In the genomic region with DNA sequence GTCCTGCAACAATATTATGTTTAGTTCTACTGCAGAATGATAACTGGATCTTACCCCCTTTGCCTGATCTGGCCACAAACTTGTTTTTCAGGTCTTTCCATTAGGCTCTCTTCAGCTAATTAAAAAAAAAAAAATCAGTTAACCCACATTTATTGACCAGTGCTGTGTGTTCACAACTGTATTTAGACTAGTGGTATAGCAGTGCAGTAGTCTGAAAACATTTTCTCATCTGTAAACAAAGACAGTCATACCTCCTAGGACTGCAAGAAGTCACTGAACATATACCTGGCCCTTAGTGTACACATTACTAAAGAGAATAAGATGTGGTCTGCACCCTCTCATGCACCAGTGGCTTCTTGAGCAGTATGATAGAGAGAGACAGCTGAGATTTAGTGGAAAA, we compare ENCODE assay signal across 28 cellular contexts. TPM values are rescaled to one million over a fixed set of nuclear protein-coding genes. Genes with fewer than 3 reads are reported as not detected.
DNase-seq lines count a peak whose midpoint lies in the region; ATAC-seq and TF ChIP-seq lines count a peak whose summit lies in the region.
"Had no signal": no experiment of that assay in that cellular context is flagged by ENCODE, and none has a peak within 500 bp of the region (broad histone marks: within the 10 kb centered on the region; RNA-seq: fewer than 3 reads in every experiment).

No MANE protein-coding gene starts in this region.

- H3K27me3 Mint-ChIP-seq in T-helper 17 cell, result no peaks in the 10 kb centered on the region
- H3K27me3 Mint-ChIP-seq: activated CD8-positive, alpha-beta memory T cell treated with anti-CD3 and anti-CD28 coated beads, Interleukin-2, amount 10 ng/mL, durations not matched to agents 7 days and 5 days; B cell; CD8-positive, alpha-beta memory T cell; central memory CD8-positive, alpha-beta T cell; naive thymus-derived CD4-positive, alpha-beta T cell had no signal

- H3K4me1 ChIP-seq in breast epithelium (peaks cover 0 to 26% of the 10 kb centered on the region in 2 donors), mammary epithelial cell (ENCODE audit: insufficient read depth, low read length) (no peaks in the 10 kb centered on the region), prostate gland (replicated peaks) (peaks cover 12% of the 10 kb centered on the region), uterus (peaks cover 3 to 4% of the 10 kb centered on the region in 2 donors)
- H3K4me1 ChIP-seq: SJSA1 had no signal

- dilution Hi-C loops in mammary epithelial cell (cut with HindIII; ENCODE audit: low sequenced_read_pairs), result no loop called here

- no peak overlapping the region for H3K4me2 ChIP-seq in mammary epithelial cell (ENCODE audit: insufficient read depth, low read depth, low read length)
- H3K4me2 ChIP-seq: KMS-11 had no signal

- no peak overlapping the region for H3K9ac ChIP-seq in mammary epithelial cell (ENCODE audit: insufficient read depth, low read length)
- H3K9ac ChIP-seq: KMS-11 had no signal

- in situ Hi-C loops in mammary epithelial cell (cut with MboI; ENCODE audit: low sequenced_read_pairs in 2 of 2), result no loop called here

- H3K4me1 Mint-ChIP-seq in T-helper 17 cell, result peaks cover 48% of the 10 kb centered on the region

- no peak overlapping the region for H2AFZ ChIP-seq in mammary epithelial cell (ENCODE audit: low read depth, low read length)

- H3K4me3 Mint-ChIP-seq in T-helper 17 cell, result no peak overlapping the region
- H3K4me3 Mint-ChIP-seq: activated CD8-positive, alpha-beta memory T cell treated with anti-CD3 and anti-CD28 coated beads, Interleukin-2, amount 10 ng/mL, durations not matched to agents 7 days and 5 days; B cell; CD8-positive, alpha-beta memory T cell; central memory CD8-positive, alpha-beta T cell had no signal

- H3K9me3 ChIP-seq in breast epithelium (no peaks in the 10 kb centered on the region), mammary epithelial cell (replicated peaks; ENCODE audit: insufficient read depth, low read length) (no peaks in the 10 kb centered on the region), T-helper 17 cell (ENCODE audit: control insufficient read depth, low read length, poor library complexity, severe bottlenecking) (no peaks in the 10 kb centered on the region), prostate gland (no peaks in the 10 kb centered on the region), uterus (no peaks in the 10 kb centered on the region)
- H3K9me3 ChIP-seq: SJSA1, testis had no signal

- no peak for ATAC-seq in T-helper 17 cell
- ATAC-seq: activated CD8-positive, alpha-beta memory T cell treated with anti-CD3 and anti-CD28 coated beads, Interleukin-2, amount 10 ng/mL, durations not matched to agents 7 days and 5 days; naive thymus-derived CD4-positive, alpha-beta T cell had no signal

- TF ChIP-seq CTCF in breast epithelium (IDR thresholded peaks at IDR 0.05) (no peak), mammary epithelial cell (conservative IDR thresholded peaks at IDR 0.05 in 1 of 2, IDR thresholded peaks at IDR 0.05 in 1 of 2; ENCODE audit: extremely low read depth in 1 of 2, insufficient read depth in 1 of 2, low read depth in 1 of 2, low read length in 2 of 2) (no peak), prostate gland (IDR thresholded peaks at IDR 0.05) (no peak), uterus (IDR thresholded peaks at IDR 0.05) (no peak)

- intact Hi-C loops in breast epithelium (cut with DNase I; ENCODE audit: low total_unique reads) (no loop called here), mammary epithelial cell (cut with micrococcal nuclease) (no loop called here), prostate gland (cut with DNase I) (loop anchor here (5.0 kb wide), 1 partner anchor 124 kb away; no protein-coding TSS in a partner anchor), uterus (cut with DNase I; ENCODE audit: low total_unique reads) (no loop called here)

- peaks cover 15% of the 10 kb centered on the region for H3K36me3 Mint-ChIP-seq in T-helper 17 cell (ENCODE audit: low read depth)

- TF ChIP-seq POLR2A in breast epithelium (IDR thresholded peaks at IDR 0.05), result no peak
- TF ChIP-seq POLR2A in prostate gland (IDR thresholded peaks at IDR 0.05), result no peak
- no peak for TF ChIP-seq POLR2A in uterus (IDR thresholded peaks at IDR 0.05)

- CTCF ChIA-PET in mammary epithelial cell (lab: Charles Lee; ENCODE audit: low non-redundant PET), result no interaction called here

- no peaks in the 10 kb centered on the region for H4K20me1 ChIP-seq in mammary epithelial cell (ENCODE audit: insufficient read depth, low read length)

- H3K4me3 ChIP-seq in breast epithelium (no peak overlapping the region), mammary epithelial cell (replicated peaks in 1 of 3; ENCODE audit: insufficient read depth in 1 of 3, low read depth in 2 of 3, low read length in 3 of 3) (no peak overlapping the region), prostate gland (no peak overlapping the region), uterus (no peak overlapping the region)
- H3K4me3 ChIP-seq: SJSA1, testis had no signal

- H3K27ac ChIP-seq in breast epithelium (peak overlapping the region; percentile 48 to 83), mammary epithelial cell (ENCODE audit: insufficient read depth, low read depth, low read length) (no peak overlapping the region), prostate gland (peak overlapping the region; percentile 70 to 77), uterus (peak overlapping the region; percentile 86 to 91)
- H3K27ac ChIP-seq: KMS-11, SJSA1, testis had no signal

- H3K27me3 ChIP-seq in breast epithelium, result no peaks in the 10 kb centered on the region
- no peaks in the 10 kb centered on the region for H3K27me3 ChIP-seq in mammary epithelial cell (ENCODE audit: insufficient read depth, low read length)
- H3K27me3 ChIP-seq in prostate gland (replicated peaks; ENCODE audit: insufficient read depth), result no peaks in the 10 kb centered on the region
- H3K27me3 ChIP-seq in uterus, result no peaks in the 10 kb centered on the region
- H3K27me3 ChIP-seq: SJSA1, testis had no signal

- H3K27ac Mint-ChIP-seq in T-helper 17 cell, result peak overlapping the region; percentile 56
- H3K27ac Mint-ChIP-seq: activated CD8-positive, alpha-beta memory T cell treated with anti-CD3 and anti-CD28 coated beads, Interleukin-2, amount 10 ng/mL, durations not matched to agents 7 days and 5 days; B cell; naive thymus-derived CD4-positive, alpha-beta T cell had no signal

- no TSS peak for BruUV-seq in mammary epithelial cell (replicated peaks; lab: Mats Ljungman, UMichigan)

- DNase-seq in breast epithelium (ENCODE audit: low spot score in 2 of 2), result peak in 1 of 2 donors; percentile 13
- DNase-seq in mammary epithelial cell, result no peak
- no peak for DNase-seq in T-helper 17 cell
- DNase-seq in prostate gland (ENCODE audit: low spot score), result no peak
- DNase-seq in uterus, result no peak
- DNase-seq in SHP77 (lab: John Stamatoyannopoulos, UW), result no peak
- DNase-seq in activated effector memory CD4-positive, alpha-beta T cell treated with Interleukin-2 at 50 U/mL for 16 hours, result no peak
- no peak for DNase-seq in cerebellar nuclear complex (lab: John Stamatoyannopoulos, UW)
- DNase-seq: activated CD4-positive, alpha-beta T cell treated with anti-CD3 and anti-CD28 coated beads, Interleukin-2, amount 50 U/mL, for 1 hour; activated CD8-positive, alpha-beta memory T cell treated with anti-CD3 and anti-CD28 coated beads, Interleukin-2, amount 10 ng/mL, durations not matched to agents 7 days and 5 days; activated naive CD4-positive, alpha-beta T cell; activated T-cell treated with anti-CD3 and anti-CD28 coated beads, Interleukin-2, amount 50 U/mL, for 48 hours; CD8-positive, alpha-beta memory T cell; DMS153; GDM1; HCEC 1CT; kidney; midbrain; naive thymus-derived CD4-positive, alpha-beta T cell; NCI-H1417; NCI-H2081; nucleus accumbens; stimulated activated naive CD4-positive, alpha-beta T cell; testis had no signal

- H3K36me3 ChIP-seq in breast epithelium (no peaks in the 10 kb centered on the region), mammary epithelial cell (ENCODE audit: insufficient read depth, low read length) (no peaks in the 10 kb centered on the region), prostate gland (no peaks in the 10 kb centered on the region), uterus (no peaks in the 10 kb centered on the region)

- H3K79me2 ChIP-seq in mammary epithelial cell (ENCODE audit: insufficient read depth, low read length), result peaks cover 84% of the 10 kb centered on the region

RNA-seq across cellular contexts. Expression of a gene that starts 22.5 kb away (rescaled TPM):
- total RNA-seq in breast epithelium (100 to 1,000 TPM; 135 to 183 (median 147) TPM), mammary epithelial cell (100 to 1,000 TPM in 1 of 2 donors, 10 to 100 TPM in 1; 66.8 to 109 TPM), T-helper 17 cell (10 to 100 TPM; 81.0 to 94.2 TPM), prostate gland (100 to 1,000 TPM; 219 to 248 TPM), uterus (1,000 to 10,000 TPM in 1 of 4 donors, 100 to 1,000 TPM in 3; 180 to 1,374 (median 712) TPM)
- polyA plus RNA-seq in mammary epithelial cell, result 19.1 TPM
- 149 TPM for polyA minus RNA-seq in mammary epithelial cell
